In the genomic region with DNA sequence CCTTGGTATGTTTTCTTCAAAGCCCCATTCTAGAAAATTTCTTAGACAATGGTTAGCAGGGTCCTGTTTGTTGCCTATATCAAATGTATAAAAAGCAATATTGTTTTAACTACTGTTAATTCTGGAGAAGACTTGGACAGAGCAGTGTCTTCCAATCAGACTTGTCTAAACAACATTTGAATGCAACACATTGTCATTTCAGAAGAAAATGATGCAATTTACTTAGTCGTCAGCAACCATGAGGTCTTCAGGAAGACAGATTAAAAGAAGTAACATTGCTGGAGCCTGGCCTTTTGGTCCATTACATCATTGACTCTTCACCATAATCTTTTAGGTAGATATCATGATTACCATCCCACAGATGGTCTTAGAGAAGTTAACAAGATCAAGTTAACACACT, we compare ENCODE assay signal across 20 cellular contexts.
"Had no signal": no experiment of that assay in that cellular context is flagged by ENCODE, and none has a peak within 500 bp of the region (broad histone marks: within the 10 kb centered on the region; RNA-seq: fewer than 3 reads in every experiment).

No MANE protein-coding gene starts in this region.

- H3K4me3 Mint-ChIP-seq: T-cell had no signal

- H3K36me3 Mint-ChIP-seq: T-cell had no signal

- H3K27ac ChIP-seq: HL-60 had no signal

- FAIRE-seq: RCC 7860 had no signal

- H3K27ac Mint-ChIP-seq: T-cell had no signal

- H3K4me2 ChIP-seq: SK-N-SH had no signal

- H3K4me1 Mint-ChIP-seq: T-cell had no signal

- H3K9me3 ChIP-seq: SK-N-SH had no signal

- H3K9me3 Mint-ChIP-seq: T-cell had no signal

- H3K9ac ChIP-seq: SK-N-SH had no signal

- ATAC-seq: T-cell had no signal

- DNase-seq: IMR-90, KG1, MM.1S, NCI-H1048, NCI-H1105, NCI-H1417, NCI-H1436 treated with DMSO at 0.1 percent for 48 hours, NCI-H1694, NCI-H187 treated with DMSO at 0.1 percent for 48 hours, NCI-H2029 treated with DMSO at 0.1 percent for 48 hours, NCI-H2171 treated with DMSO at 0.1 percent for 48 hours, NCI-H2227 treated with DMSO at 0.1 percent for 48 hours, NCI-H526, RPMI8226, SHP77, SK-N-SH, SW 1271, T-cell had no signal
